Comparison of ENCODE assay signal across 11 cellular contexts in genomic region chr10:80473096-80473657, GRCh38. TPM values are rescaled to one million over a fixed set of nuclear protein-coding genes. Genes with fewer than 3 reads are reported as not detected.
DNase-seq lines count a peak whose midpoint lies in the region; ATAC-seq and TF ChIP-seq lines count a peak whose summit lies in the region.
"Had no signal": no experiment of that assay in that cellular context is flagged by ENCODE, and none has a peak within 500 bp of the region (broad histone marks: within the 10 kb centered on the region; RNA-seq: fewer than 3 reads in every experiment).

No MANE protein-coding gene starts in this region.

- H3K9me2 ChIP-seq in PC-9 (ENCODE audit: insufficient read depth): no peaks in the 10 kb centered on the region

- peak overlapping the region; percentile 56 for H3K4me2 ChIP-seq in PC-9

- H3K27ac Mint-ChIP-seq in CD8-positive, alpha-beta T cell: peak overlapping the region; percentile 97
- H3K27ac Mint-ChIP-seq in dendritic cell treated with granulocyte-macrophage colony-stimulating factor and Interleukin-4, amounts not matched to agents 40 ng/mL and 50 ng/mL, for 4 days: peak overlapping the region; percentile 65

- TF ChIP-seq CTCF in CD8-positive, alpha-beta T cell (IDR thresholded peaks at IDR 0.05): no peak
- TF ChIP-seq CTCF in PC-9 (conservative IDR thresholded peaks at IDR 0.05): no peak
- no peak for TF ChIP-seq CTCF in psoas muscle (IDR thresholded peaks at IDR 0.05)

- 0 out of 2 replicates have a peak, but pooled peaks cover 4% of the 10 kb centered on the region for H4K20me1 ChIP-seq in PC-9 (ENCODE audit: insufficient read depth)

- no peak for ATAC-seq in CD8-positive, alpha-beta T cell
- ATAC-seq in psoas muscle (no peak), HG03354 (IDR thresholded peaks at IDR 0.05; ENCODE audit: poor library complexity, severe bottlenecking, unreplicated experiment) (no peak)
- ATAC-seq: body of pancreas had no signal

- CTCF ChIA-PET in CD8-positive, alpha-beta T cell (lab: Charles Lee): interaction anchor here (1.1 to 21.9 kb wide), 6 partner anchors 8 to 123 kb away, joined by 3 to 404 read pairs (median 119); partner anchors contain the start of gene TSPAN14
- CTCF ChIA-PET in PC-9 (lab: Charles Lee): interaction anchor here (2.0 kb wide), 1 partner anchor 32 kb away, joined by 10 read pairs; no protein-coding TSS in a partner anchor

- H3K9me3 Mint-ChIP-seq in CD8-positive, alpha-beta T cell: peaks cover 5% of the 10 kb centered on the region
- H3K9me3 Mint-ChIP-seq in dendritic cell treated with granulocyte-macrophage colony-stimulating factor and Interleukin-4, amounts not matched to agents 40 ng/mL and 50 ng/mL, for 4 days: no peaks in the 10 kb centered on the region

- peaks cover 5% of the 10 kb centered on the region for H3K36me3 ChIP-seq in CD8-positive, alpha-beta T cell (ENCODE audit: insufficient read depth, low read length)
- H3K36me3 ChIP-seq in PC-9 (ENCODE audit: low read depth) (peaks cover 64% of the 10 kb centered on the region), psoas muscle (ENCODE audit: insufficient read depth in 1 of 2, low read depth in 1 of 2) (peaks cover 0 to 12% of the 10 kb centered on the region in 2 donors), H7 (replicated peaks; ENCODE audit: control insufficient read depth, insufficient read depth, low read length) (no peaks in the 10 kb centered on the region)

- no peaks in the 10 kb centered on the region for H3K27me3 Mint-ChIP-seq in CD8-positive, alpha-beta T cell (ENCODE audit: low read depth)
- H3K27me3 Mint-ChIP-seq in dendritic cell treated with granulocyte-macrophage colony-stimulating factor and Interleukin-4, amounts not matched to agents 40 ng/mL and 50 ng/mL, for 4 days: no peaks in the 10 kb centered on the region

- H3K27ac ChIP-seq in CD8-positive, alpha-beta T cell (ENCODE audit: low read depth, low read length): peak overlapping the region; percentile 16
- H3K27ac ChIP-seq in PC-9: peak overlapping the region; percentile 91
- peak overlapping the region; percentile 9 for H3K27ac ChIP-seq in psoas muscle

- BruUV-seq in PC-9 (replicated peaks; lab: Mats Ljungman, UMichigan): no TSS peak

- H2AFZ ChIP-seq in PC-9: no peak overlapping the region

- POLR2A ChIA-PET in CD8-positive, alpha-beta T cell (lab: Charles Lee): interaction anchor here (0.7 to 12.0 kb wide), 5 partner anchors 13 to 68 kb away, joined by 3 to 122 read pairs (median 10); no protein-coding TSS in a partner anchor
- POLR2A ChIA-PET in PC-9 (lab: Charles Lee; ENCODE audit: unreplicated experiment): no interaction called here

- H3K4me3 Mint-ChIP-seq in CD8-positive, alpha-beta T cell: peak overlapping the region; percentile 60
- H3K4me3 Mint-ChIP-seq in dendritic cell treated with granulocyte-macrophage colony-stimulating factor and Interleukin-4, amounts not matched to agents 40 ng/mL and 50 ng/mL, for 4 days: no peak overlapping the region

- WGBS in psoas muscle, 3 donors: 71 to 80% (median 77%) methylated on average over 3 of the region's 3 CpGs

- peak overlapping the region; percentile 23 for H3K4me3 ChIP-seq in CD8-positive, alpha-beta T cell (ENCODE audit: low read depth, low read length)
- peak overlapping the region; percentile 7; the same call in 1 of the 2 replicates for H3K4me3 ChIP-seq in PC-9
- H3K4me3 ChIP-seq in psoas muscle: no peak overlapping the region
- H3K4me3 ChIP-seq in H7 (ENCODE audit: insufficient read depth, low read depth, low read length): no peak overlapping the region
- H3K4me3 ChIP-seq: body of pancreas had no signal

- DNase-seq in CD8-positive, alpha-beta T cell: no peak
- DNase-seq in PC-9 (no peak), psoas muscle (no peak), NCI-H1436 (lab: John Stamatoyannopoulos, UW) (no peak), NCI-H2081 (lab: John Stamatoyannopoulos, UW) (no peak), H7 (no peak)
- DNase-seq: body of pancreas; NCI-H82; stimulated activated CD4-positive, alpha-beta T cell treated with anti-CD3 and anti-CD28 coated beads, Interleukin-4, amount 100 ng/mL, for 1 hour had no signal

- H3K4me1 Mint-ChIP-seq in CD8-positive, alpha-beta T cell (ENCODE audit: low read depth): peaks cover 92% of the 10 kb centered on the region
- H3K4me1 Mint-ChIP-seq in dendritic cell treated with granulocyte-macrophage colony-stimulating factor and Interleukin-4, amounts not matched to agents 40 ng/mL and 50 ng/mL, for 4 days (ENCODE audit: low read depth): peaks cover 87% of the 10 kb centered on the region

- H3K36me3 Mint-ChIP-seq in CD8-positive, alpha-beta T cell: peaks cover 63% of the 10 kb centered on the region
- peaks cover 85% of the 10 kb centered on the region for H3K36me3 Mint-ChIP-seq in dendritic cell treated with granulocyte-macrophage colony-stimulating factor and Interleukin-4, amounts not matched to agents 40 ng/mL and 50 ng/mL, for 4 days (ENCODE audit: low read depth)

- peaks cover 98% of the 10 kb centered on the region for H3K79me2 ChIP-seq in PC-9 (ENCODE audit: low read depth)

- no peaks in the 10 kb centered on the region for H3K9me3 ChIP-seq in CD8-positive, alpha-beta T cell (ENCODE audit: low read length)
- H3K9me3 ChIP-seq in PC-9 (ENCODE audit: insufficient read depth, low read depth): no peaks in the 10 kb centered on the region
- peaks cover 7% of the 10 kb centered on the region for H3K9me3 ChIP-seq in psoas muscle
- H3K9me3 ChIP-seq: body of pancreas had no signal

- H3F3A ChIP-seq in PC-9 (ENCODE audit: insufficient read depth, low read depth): peaks cover 90% of the 10 kb centered on the region

- intact Hi-C loops in CD8-positive, alpha-beta T cell (cut with DNase I, micrococcal nuclease): no loop called here
- intact Hi-C loops in PC-9 (cut with micrococcal nuclease; ENCODE audit: unreplicated experiment) (no loop called here), psoas muscle (cut with DNase I) (no loop called here)
- intact Hi-C loops in dendritic cell treated with granulocyte-macrophage colony-stimulating factor and Interleukin-4, amounts not matched to agents 40 ng/mL and 50 ng/mL, for 4 days (cut with micrococcal nuclease): no loop called here

- H3K4me1 ChIP-seq in CD8-positive, alpha-beta T cell (ENCODE audit: insufficient read depth, low read length): peaks cover 83% of the 10 kb centered on the region
- H3K4me1 ChIP-seq in PC-9 (replicated peaks; ENCODE audit: insufficient read depth) (peaks cover 97% of the 10 kb centered on the region), psoas muscle (peaks cover 27% of the 10 kb centered on the region)

- no peaks in the 10 kb centered on the region for H3K27me3 ChIP-seq in CD8-positive, alpha-beta T cell (ENCODE audit: insufficient read depth, low read length)
- H3K27me3 ChIP-seq in PC-9 (ENCODE audit: insufficient read depth, low read depth) (no peaks in the 10 kb centered on the region), psoas muscle (ENCODE audit: insufficient read depth in 3 of 3, low read length in 2 of 3) (no peaks in the 10 kb centered on the region), H7 (ENCODE audit: control insufficient read depth, insufficient read depth, low read length) (peaks cover 1% of the 10 kb centered on the region; the same call in 1 of the 2 replicates)
- H3K27me3 ChIP-seq: body of pancreas had no signal

RNA-seq across cellular contexts. Expression of gene TSPAN14, which starts 19.1 kb away (rescaled TPM):
- total RNA-seq in CD8-positive, alpha-beta T cell: 10 to 100 TPM; 63.9 to 66.1 TPM
- total RNA-seq in PC-9 (2021): 114 and 135 TPM in 2 replicates
- 10 to 100 TPM; 23.9 to 33.3 (median 25.7) TPM for total RNA-seq in psoas muscle
- 10 to 100 TPM; 19.4 to 20.0 (median 19.6) TPM for polyA plus RNA-seq in psoas muscle
- 36.3 and 37.6 TPM in 2 replicates for total RNA-seq in H7 (2014; rRNA removed; shearing (Covaris generic))

Comparison
In these comparisons a context has a peak if more than half of its experiments do, and no peak if none do; other contexts are left out.
1. H3K27ac ChIP-seq: peak in every context shown above with its lines; median percentile 91 in PC-9; 16 in CD8-positive, alpha-beta T cell; 9 in psoas muscle.
2. H3K4me3 ChIP-seq: peak in CD8-positive, alpha-beta T cell (single experiment) and PC-9 (single experiment); none in psoas muscle (single experiment) and H7 (single experiment).